In genomic region chr13:40272776-40273139, GRCh38 we compare ENCODE assay signal across 11 cellular contexts.
DNase-seq lines count a peak whose midpoint lies in the region; ATAC-seq and TF ChIP-seq lines count a peak whose summit lies in the region.
"Had no signal": no experiment of that assay in that cellular context is flagged by ENCODE, and none has a peak within 500 bp of the region (broad histone marks: within the 10 kb centered on the region; RNA-seq: fewer than 3 reads in every experiment).

No MANE protein-coding gene starts in this region.

- H3K27me3 ChIP-seq in BLaER1: no peaks in the 10 kb centered on the region
- H3K27me3 ChIP-seq in mammary epithelial cell (ENCODE audit: insufficient read depth, low read length): no peaks in the 10 kb centered on the region
- no peaks in the 10 kb centered on the region for H3K27me3 ChIP-seq in neuronal stem cell (ENCODE audit: control insufficient read depth in 3 of 3, insufficient read depth in 3 of 3, low read depth in 1 of 3, low read length in 3 of 3)
- no peaks in the 10 kb centered on the region for H3K27me3 ChIP-seq in psoas muscle (ENCODE audit: insufficient read depth in 3 of 3, low read length in 2 of 3)
- H3K27me3 ChIP-seq in endodermal cell (ENCODE audit: control insufficient read depth, insufficient read depth, low read length, poor library complexity, severe bottlenecking): no peaks in the 10 kb centered on the region
- H3K27me3 ChIP-seq in WERI-Rb-1 (ENCODE audit: insufficient read depth, low read depth, severe bottlenecking): no peaks in the 10 kb centered on the region

- H4K8ac ChIP-seq in neuronal stem cell (ENCODE audit: low read depth, low read length): no peak overlapping the region

- H3K27ac Mint-ChIP-seq in endodermal cell: no peak overlapping the region

- in situ Hi-C loops in mammary epithelial cell (cut with MboI; ENCODE audit: low sequenced_read_pairs in 2 of 2): no loop called here

- no peaks in the 10 kb centered on the region for H4K20me1 ChIP-seq in BLaER1
- H4K20me1 ChIP-seq in mammary epithelial cell (ENCODE audit: insufficient read depth, low read length): no peaks in the 10 kb centered on the region

- H2AFZ ChIP-seq in mammary epithelial cell (ENCODE audit: low read depth, low read length) (no peak overlapping the region), neuronal stem cell (ENCODE audit: low read length) (no peak overlapping the region)

- H3K4ac ChIP-seq in neuronal stem cell (ENCODE audit: low read length): no peak overlapping the region

- no peak overlapping the region for H3K4me3 Mint-ChIP-seq in endodermal cell
- H3K4me3 Mint-ChIP-seq: CD8-positive, alpha-beta memory T cell had no signal

- no peaks in the 10 kb centered on the region for H3K79me2 ChIP-seq in mammary epithelial cell (ENCODE audit: insufficient read depth, low read length)

- H3K36me3 ChIP-seq in BLaER1 (no peaks in the 10 kb centered on the region), mammary epithelial cell (ENCODE audit: insufficient read depth, low read length) (no peaks in the 10 kb centered on the region), neuronal stem cell (replicated peaks in 1 of 2; ENCODE audit: control insufficient read depth in 2 of 2, insufficient read depth in 2 of 2, low read length in 2 of 2) (no peaks in the 10 kb centered on the region), psoas muscle (ENCODE audit: insufficient read depth in 1 of 2, low read depth in 1 of 2) (no peaks in the 10 kb centered on the region), endodermal cell (ENCODE audit: control insufficient read depth, insufficient read depth, low read length) (no peaks in the 10 kb centered on the region), WERI-Rb-1 (no peaks in the 10 kb centered on the region)

- H2BK120ac ChIP-seq in neuronal stem cell (ENCODE audit: low read depth, low read length): no peak overlapping the region

- dilution Hi-C loops in mammary epithelial cell (cut with HindIII; ENCODE audit: low sequenced_read_pairs): no loop called here

- H3K9me3 ChIP-seq in BLaER1 (no peaks in the 10 kb centered on the region), mammary epithelial cell (replicated peaks; ENCODE audit: insufficient read depth, low read length) (no peaks in the 10 kb centered on the region), neuronal stem cell (replicated peaks in 1 of 2; ENCODE audit: control insufficient read depth in 2 of 2, insufficient read depth in 1 of 2, low read depth in 1 of 2, low read length in 2 of 2) (peaks cover 0 to 3% of the 10 kb centered on the region in 2 donors), psoas muscle (no peaks in the 10 kb centered on the region), endodermal cell (ENCODE audit: control insufficient read depth, low read length) (no peaks in the 10 kb centered on the region), WERI-Rb-1 (ENCODE audit: severe bottlenecking) (no peaks in the 10 kb centered on the region)

- peak; percentile 9 for DNase-seq in HS-5 (ENCODE audit: low read depth)
- DNase-seq in mammary epithelial cell: peak; percentile 68
- no peak for DNase-seq in neuronal stem cell (ENCODE audit: low spot score)
- no peak for DNase-seq in iPS-NIHi11 (ENCODE audit: low spot score)
- DNase-seq in psoas muscle: no peak
- DNase-seq in endodermal cell: no peak
- no peak for DNase-seq in WERI-Rb-1
- DNase-seq: activated naive CD8-positive, alpha-beta T cell treated with anti-CD3 and anti-CD28 coated beads, Interleukin-2, amount 10 ng/mL, durations not matched to agents 7 days and 5 days; CD8-positive, alpha-beta memory T cell had no signal

- no peak overlapping the region for H3K23ac ChIP-seq in neuronal stem cell (ENCODE audit: low read depth, low read length, poor library complexity)

- H3K79me1 ChIP-seq in neuronal stem cell (ENCODE audit: low read depth, low read length): no peaks in the 10 kb centered on the region

- peaks cover 4% of the 10 kb centered on the region for H3K27me3 Mint-ChIP-seq in endodermal cell (ENCODE audit: insufficient read depth)
- H3K27me3 Mint-ChIP-seq: activated naive CD8-positive, alpha-beta T cell treated with anti-CD3 and anti-CD28 coated beads, Interleukin-2, amount 10 ng/mL, durations not matched to agents 7 days and 5 days had no signal

- H3K9me3 Mint-ChIP-seq in endodermal cell: no peaks in the 10 kb centered on the region
- H3K9me3 Mint-ChIP-seq: activated naive CD8-positive, alpha-beta T cell treated with anti-CD3 and anti-CD28 coated beads, Interleukin-2, amount 10 ng/mL, durations not matched to agents 7 days and 5 days; CD8-positive, alpha-beta memory T cell had no signal

- no peak overlapping the region for H3K14ac ChIP-seq in neuronal stem cell (ENCODE audit: low read length)

- no peak for TF ChIP-seq CTCF in mammary epithelial cell (conservative IDR thresholded peaks at IDR 0.05 in 1 of 2, IDR thresholded peaks at IDR 0.05 in 1 of 2; ENCODE audit: extremely low read depth in 1 of 2, insufficient read depth in 1 of 2, low read depth in 1 of 2, low read length in 2 of 2)
- TF ChIP-seq CTCF in psoas muscle (IDR thresholded peaks at IDR 0.05): no peak
- no peak for TF ChIP-seq CTCF in endodermal cell (conservative IDR thresholded peaks at IDR 0.05)
- TF ChIP-seq CTCF in WERI-Rb-1 (IDR thresholded peaks at IDR 0.05; ENCODE audit: low read depth, low read length): no peak

- no peak for ATAC-seq in psoas muscle

- CTCF ChIA-PET in mammary epithelial cell (lab: Charles Lee; ENCODE audit: low non-redundant PET): interaction anchor here (0.6 kb wide), 1 partner anchor 1587 kb away, joined by 3 read pairs; no protein-coding TSS in a partner anchor

- H3K9ac ChIP-seq in BLaER1: no peak overlapping the region
- no peak overlapping the region for H3K9ac ChIP-seq in mammary epithelial cell (ENCODE audit: insufficient read depth, low read length)
- no peak overlapping the region for H3K9ac ChIP-seq in neuronal stem cell (ENCODE audit: low read depth, low read length, poor library complexity)
- no peak overlapping the region for H3K9ac ChIP-seq in endodermal cell (ENCODE audit: extremely low read depth, low read length, poor library complexity, severe bottlenecking)

- no peak overlapping the region for H2BK15ac ChIP-seq in neuronal stem cell (ENCODE audit: low read length)

- no peak overlapping the region for H3K18ac ChIP-seq in neuronal stem cell (ENCODE audit: low read length)

- BruUV-seq in mammary epithelial cell (replicated peaks; lab: Mats Ljungman, UMichigan): no TSS peak

- H2AK5ac ChIP-seq in neuronal stem cell (ENCODE audit: low read depth, low read length): no peak overlapping the region

- no peak overlapping the region for H4K91ac ChIP-seq in neuronal stem cell (ENCODE audit: low read depth, low read length, poor library complexity)

- H2BK12ac ChIP-seq in neuronal stem cell (ENCODE audit: low read length): peak overlapping the region; percentile 11

- H3K4me1 Mint-ChIP-seq in endodermal cell: peaks cover 6% of the 10 kb centered on the region

- no peaks in the 10 kb centered on the region for H3K36me3 Mint-ChIP-seq in endodermal cell (ENCODE audit: low read depth)
- H3K36me3 Mint-ChIP-seq: activated naive CD8-positive, alpha-beta T cell treated with anti-CD3 and anti-CD28 coated beads, Interleukin-2, amount 10 ng/mL, durations not matched to agents 7 days and 5 days had no signal

- intact Hi-C loops in mammary epithelial cell (cut with micrococcal nuclease) (loop anchor here (2.0 kb wide), 1 partner anchor 18 kb away; no protein-coding TSS in a partner anchor), psoas muscle (cut with DNase I) (no loop called here)

- peaks cover 38% of the 10 kb centered on the region for H3K4me1 ChIP-seq in BLaER1
- H3K4me1 ChIP-seq in mammary epithelial cell (ENCODE audit: insufficient read depth, low read length): peaks cover 21% of the 10 kb centered on the region
- H3K4me1 ChIP-seq in neuronal stem cell (ENCODE audit: control insufficient read depth in 2 of 2, insufficient read depth in 1 of 2, low read depth in 1 of 2, low read length in 2 of 2): peaks cover 0 to 6% of the 10 kb centered on the region in 2 donors
- peaks cover 13% of the 10 kb centered on the region for H3K4me1 ChIP-seq in psoas muscle
- no peaks in the 10 kb centered on the region for H3K4me1 ChIP-seq in endodermal cell (ENCODE audit: control insufficient read depth, insufficient read depth, low read length)

- H2BK5ac ChIP-seq in neuronal stem cell (ENCODE audit: low read length): no peak overlapping the region

- H3K4me2 ChIP-seq in BLaER1 (peak overlapping the region; percentile 79), mammary epithelial cell (ENCODE audit: insufficient read depth, low read depth, low read length) (peak overlapping the region; percentile 71), neuronal stem cell (ENCODE audit: insufficient read depth, low read length, poor library complexity, severe bottlenecking) (no peak overlapping the region)

- H3K4me3 ChIP-seq in BLaER1 (no peak overlapping the region), mammary epithelial cell (replicated peaks in 1 of 3; ENCODE audit: insufficient read depth in 1 of 3, low read depth in 2 of 3, low read length in 3 of 3) (no peak overlapping the region), neuronal stem cell (ENCODE audit: low read length in 2 of 2) (no peak overlapping the region), psoas muscle (no peak overlapping the region), endodermal cell (ENCODE audit: low read length) (no peak overlapping the region), WERI-Rb-1 (ENCODE audit: low read depth, low read length) (no peak overlapping the region)

- H3K27ac ChIP-seq in BLaER1 (no peak overlapping the region), mammary epithelial cell (ENCODE audit: insufficient read depth, low read depth, low read length) (no peak overlapping the region), neuronal stem cell (replicated peaks; ENCODE audit: low read length) (no peak overlapping the region), psoas muscle (no peak overlapping the region), endodermal cell (ENCODE audit: low read depth, low read length) (no peak overlapping the region), WERI-Rb-1 (no peak overlapping the region)
- H3K27ac ChIP-seq: HL-60 had no signal

- 92% methylated on average over 4 of the region's 4 CpGs for WGBS in mammary epithelial cell (ENCODE audit: low coverage, missing lambda C conversion rate)
- no CpG with 5 or more reads among the region's 4 CpGs for WGBS in neuronal stem cell (ENCODE audit: extremely low coverage in 2 of 2, insufficient read length in 2 of 2, insufficient replicate concordance in 1 of 2), 2 donors
- WGBS in psoas muscle, 3 donors: 94 to 99% (median 98%) methylated on average over 4 of the region's 4 CpGs
- 86 to 98% methylated on average over 3 to 4 of the region's 4 CpGs for WGBS in endodermal cell (ENCODE audit: insufficient coverage in 1 of 2, insufficient read length in 1 of 2), 2 experiments

Comparison
In these comparisons a context has a peak if more than half of its experiments do, and no peak if none do; other contexts are left out.
1. DNase-seq: peak in HS-5 (single experiment) and mammary epithelial cell (single experiment); none in neuronal stem cell (single experiment), iPS-NIHi11 (single experiment), psoas muscle (0 of 2), endodermal cell (single experiment) and WERI-Rb-1 (single experiment).